In genomic region chr16:5188318-5189025, GRCh38 we compare ENCODE assay signal across 21 cellular contexts.
DNase-seq lines count a peak whose midpoint lies in the region; ATAC-seq and TF ChIP-seq lines count a peak whose summit lies in the region.
"Had no signal": no experiment of that assay in that cellular context is flagged by ENCODE, and none has a peak within 500 bp of the region (broad histone marks: within the 10 kb centered on the region; RNA-seq: fewer than 3 reads in every experiment).

No MANE protein-coding gene starts in this region.

- no peaks in the 10 kb centered on the region for H4K20me1 ChIP-seq in GM23338 (replicated peaks; ENCODE audit: insufficient read depth)

- no peak for TF ChIP-seq CTCF in GM23338 (conservative IDR thresholded peaks at IDR 0.05; ENCODE audit: low read depth in 2 of 2)
- TF ChIP-seq CTCF in progenitor cell of endocrine pancreas (IDR thresholded peaks at IDR 0.05; ENCODE audit: unreplicated experiment), result no peak
- no peak for TF ChIP-seq CTCF in HFFc6 (IDR thresholded peaks at IDR 0.05)

- H2AFZ ChIP-seq in GM23338, result no peak overlapping the region

- H3K36me3 Mint-ChIP-seq in GM23338 (ENCODE audit: low read depth), result peaks cover 5% of the 10 kb centered on the region; the same call in 2 of the 3 replicates
- no peaks in the 10 kb centered on the region for H3K36me3 Mint-ChIP-seq in progenitor cell of endocrine pancreas (ENCODE audit: insufficient read depth)
- no peaks in the 10 kb centered on the region for H3K36me3 Mint-ChIP-seq in HFFc6 (ENCODE audit: low read depth)
- H3K36me3 Mint-ChIP-seq: CD14-positive monocyte had no signal

- H3K27me3 Mint-ChIP-seq in GM23338 (ENCODE audit: insufficient read depth, low read depth, poor library complexity) (peaks cover 14% of the 10 kb centered on the region), progenitor cell of endocrine pancreas (peaks cover 3% of the 10 kb centered on the region), HFFc6 (ENCODE audit: insufficient read depth) (peaks cover 4% of the 10 kb centered on the region)

- H3K4me1 Mint-ChIP-seq in GM23338, result peaks cover 22% of the 10 kb centered on the region
- peaks cover 9% of the 10 kb centered on the region for H3K4me1 Mint-ChIP-seq in progenitor cell of endocrine pancreas (ENCODE audit: low read depth)
- no peaks in the 10 kb centered on the region for H3K4me1 Mint-ChIP-seq in HFFc6 (ENCODE audit: low read depth)
- H3K4me1 Mint-ChIP-seq: B cell, CD14-positive monocyte had no signal

- H3K9me3 ChIP-seq in iPS-20b (ENCODE audit: insufficient read depth, low read depth, low read length), result no peaks in the 10 kb centered on the region
- H3K9me3 ChIP-seq: A549 had no signal

- no peak overlapping the region for H3K4me3 Mint-ChIP-seq in GM23338
- peak overlapping the region; percentile 5 for H3K4me3 Mint-ChIP-seq in progenitor cell of endocrine pancreas (ENCODE audit: low read depth)
- no peak overlapping the region for H3K4me3 Mint-ChIP-seq in HFFc6
- H3K4me3 Mint-ChIP-seq: B cell, CD14-positive monocyte had no signal

- H3K27me3 ChIP-seq in GM23338 (ENCODE audit: insufficient read depth) (no peaks in the 10 kb centered on the region), iPS-20b (ENCODE audit: insufficient read depth, low read length) (no peaks in the 10 kb centered on the region)

- H3K9ac ChIP-seq in iPS-20b (ENCODE audit: low read depth, low read length), result peak overlapping the region; percentile 19; the same call in 1 of the 2 replicates

- H3K27ac Mint-ChIP-seq in GM23338 (peak overlapping the region; percentile 56), progenitor cell of endocrine pancreas (peak overlapping the region; percentile 92), HFFc6 (no peak overlapping the region)
- H3K27ac Mint-ChIP-seq: B cell, CD14-positive monocyte had no signal

- DNase-seq in GM23338 (ENCODE audit: low spot score) (no peak), NCI-H226 (peak; percentile 11), progenitor cell of endocrine pancreas (ENCODE audit: low spot score, unreplicated experiment) (no peak), HFFc6 (no peak), HT-29 (ENCODE audit: low spot score) (no peak), caudate nucleus (lab: John Stamatoyannopoulos, UW) (no peak)
- DNase-seq: DMS53, GF-D8, Kasumi-1, NCI-H1417, NCI-H1694 treated with DMSO at 0.1 percent for 48 hours, NCI-H446 treated with DMSO at 0.1 percent for 48 hours, NCI-H526 treated with DMSO at 0.1 percent for 48 hours, PC-3, Right ventricle myocardium superior had no signal

- peaks cover 11% of the 10 kb centered on the region; the same call in 1 of the 2 replicates for H3K9me2 ChIP-seq in GM23338 (ENCODE audit: insufficient read depth)

- H3K36me3 ChIP-seq in GM23338 (ENCODE audit: insufficient read depth), result no peaks in the 10 kb centered on the region; the same call in 1 of the 2 replicates
- H3K36me3 ChIP-seq in iPS-20b (ENCODE audit: insufficient read depth, low read depth, low read length), result no peaks in the 10 kb centered on the region

- H3K4me3 ChIP-seq in GM23338 (no peak overlapping the region), iPS-20b (ENCODE audit: low read length) (no peak overlapping the region)
- H3K4me3 ChIP-seq: A549 had no signal

- no peaks in the 10 kb centered on the region for H3F3A ChIP-seq in GM23338 (replicated peaks; ENCODE audit: low read depth)

- H3K27ac ChIP-seq in GM23338 (ENCODE audit: low read depth) (peak overlapping the region; percentile 16; the same call in 1 of the 2 replicates), iPS-20b (ENCODE audit: low read length) (peak overlapping the region; percentile 3), caudate nucleus (ENCODE audit: low read depth, low read length) (no peak overlapping the region)
- H3K27ac ChIP-seq: A549, HL-60 had no signal

- no peaks in the 10 kb centered on the region for H3K79me2 ChIP-seq in GM23338 (replicated peaks; ENCODE audit: insufficient read depth)

- H3K4me2 ChIP-seq in GM23338, result peak overlapping the region; percentile 64
- H3K4me2 ChIP-seq: A549 had no signal

- H3K9me3 Mint-ChIP-seq in GM23338 (peaks cover 11% of the 10 kb centered on the region), progenitor cell of endocrine pancreas (ENCODE audit: low read depth) (peaks cover 3% of the 10 kb centered on the region), HFFc6 (peaks cover 18% of the 10 kb centered on the region)

- peaks cover 22% of the 10 kb centered on the region for H3K4me1 ChIP-seq in GM23338 (ENCODE audit: insufficient read depth)
- H3K4me1 ChIP-seq in iPS-20b (ENCODE audit: insufficient read depth, low read length), result peaks cover 12% of the 10 kb centered on the region
- H3K4me1 ChIP-seq: A549 had no signal

- ATAC-seq in GM23338 (peak; percentile 60), HG02798 (IDR thresholded peaks at IDR 0.05; ENCODE audit: poor library complexity, unreplicated experiment) (no peak)
- ATAC-seq: A549, PC-3 had no signal

TF ChIP-seq in GM23338, 12 proteins besides CTCF, POLR2A, EP300 and RAD21:
- no peak for TF ChIP-seq CREB1 (CRISPR knock-in tag; IDR thresholded peaks at IDR 0.05; ENCODE audit: low read depth)
- TF ChIP-seq STAT1 (IDR thresholded peaks at IDR 0.05; ENCODE audit: unreplicated experiment), result no peak
- no peak for TF ChIP-seq JUNB (IDR thresholded peaks at IDR 0.05; ENCODE audit: unreplicated experiment)
- TF ChIP-seq POLR2AphosphoS5 (IDR thresholded peaks at IDR 0.05; ENCODE audit: low read depth), result no peak
- TF ChIP-seq EZH2phosphoT487 (IDR thresholded peaks at IDR 0.05; ENCODE audit: unreplicated experiment), result no peak
